In genomic region chr16:73166394-73166971, GRCh38 we compare ENCODE assay signal across 10 cellular contexts.
DNase-seq lines count a peak whose midpoint lies in the region; ATAC-seq and TF ChIP-seq lines count a peak whose summit lies in the region.
"Had no signal": no experiment of that assay in that cellular context is flagged by ENCODE, and none has a peak within 500 bp of the region (broad histone marks: within the 10 kb centered on the region; RNA-seq: fewer than 3 reads in every experiment).

No MANE protein-coding gene starts in this region.

- H3K4ac ChIP-seq in trophoblast cell (ENCODE audit: low read depth, low read length), result no peak overlapping the region

- no peak for DNase-seq in CD4-positive, CD25-positive, alpha-beta regulatory T cell
- DNase-seq in SKM-1 treated with dmso at 0.1 percent for 144 hours (lab: John Stamatoyannopoulos, UW; ENCODE audit: unreplicated experiment) (peak; percentile 34), left cardiac atrium (no peak), trophoblast cell (no peak), thyroid gland (no peak), middle frontal gyrus (ENCODE audit: extremely low spot score, low spot score) (no peak)
- no peak for DNase-seq in activated CD4-positive, alpha-beta memory T cell treated with anti-CD3 and anti-CD28 coated beads, Interleukin-2, amount 10 ng/mL, durations not matched to agents 7 days and 5 days
- DNase-seq: activated CD4-positive, alpha-beta T cell treated with anti-CD3 and anti-CD28 coated beads for 1 hour; activated naive CD4-positive, alpha-beta T cell treated with Interleukin-2 at 50 U/mL for 16 hours had no signal

- no peaks in the 10 kb centered on the region for H3K36me3 Mint-ChIP-seq in CD4-positive, CD25-positive, alpha-beta regulatory T cell
- H3K36me3 Mint-ChIP-seq in activated CD4-positive, alpha-beta memory T cell treated with anti-CD3 and anti-CD28 coated beads, Interleukin-2, amount 10 ng/mL, durations not matched to agents 7 days and 5 days (ENCODE audit: low read depth), result no peaks in the 10 kb centered on the region

- WGBS in trophoblast cell (ENCODE audit: extremely low coverage, insufficient coverage, insufficient read length), result no CpG with 5 or more reads among the region's 6 CpGs
- WGBS in thyroid gland, 2 donors, result 58 to 64% methylated on average over 6 of the region's 6 CpGs

- no peak for TF ChIP-seq POLR2A in thyroid gland (IDR thresholded peaks at IDR 0.05)

- no peaks in the 10 kb centered on the region for H3K27me3 ChIP-seq in CD4-positive, CD25-positive, alpha-beta regulatory T cell (ENCODE audit: control insufficient read depth, insufficient read depth, low read length)
- H3K27me3 ChIP-seq in trophoblast cell (ENCODE audit: insufficient read depth, low read length) (no peaks in the 10 kb centered on the region), thyroid gland (no peaks in the 10 kb centered on the region)

- H3K27ac ChIP-seq in CD4-positive, CD25-positive, alpha-beta regulatory T cell (ENCODE audit: insufficient read depth, low read length, poor library complexity, severe bottlenecking), result no peak overlapping the region
- H3K27ac ChIP-seq in trophoblast cell (ENCODE audit: low read depth, low read length) (no peak overlapping the region), thyroid gland (no peak overlapping the region)

- H2BK5ac ChIP-seq in trophoblast cell (ENCODE audit: low read depth, low read length, poor library complexity), result no peak overlapping the region

- H3K36me3 ChIP-seq in CD4-positive, CD25-positive, alpha-beta regulatory T cell (ENCODE audit: control insufficient read depth, insufficient read depth, low read length), result no peaks in the 10 kb centered on the region
- H3K36me3 ChIP-seq in trophoblast cell (ENCODE audit: control insufficient read depth in 1 of 2, insufficient read depth in 2 of 2, low read length in 2 of 2) (no peaks in the 10 kb centered on the region), thyroid gland (no peaks in the 10 kb centered on the region)

- H3K9me3 ChIP-seq in CD4-positive, CD25-positive, alpha-beta regulatory T cell (ENCODE audit: control insufficient read depth in 2 of 2, low read length in 2 of 2), result no peaks in the 10 kb centered on the region
- H3K9me3 ChIP-seq in trophoblast cell (ENCODE audit: insufficient read depth, low read depth, low read length), result no peaks in the 10 kb centered on the region
- no peaks in the 10 kb centered on the region for H3K9me3 ChIP-seq in thyroid gland

- peaks cover 6% of the 10 kb centered on the region for H3K27me3 Mint-ChIP-seq in CD4-positive, CD25-positive, alpha-beta regulatory T cell
- H3K27me3 Mint-ChIP-seq in activated CD4-positive, alpha-beta memory T cell treated with anti-CD3 and anti-CD28 coated beads, Interleukin-2, amount 10 ng/mL, durations not matched to agents 7 days and 5 days, result peaks cover 4% of the 10 kb centered on the region

- no peak overlapping the region for H3K18ac ChIP-seq in trophoblast cell (ENCODE audit: low read length)

- peaks cover 0 to 6% (median 0%) of the 10 kb centered on the region in 7 donors for H3K9me3 Mint-ChIP-seq in CD4-positive, CD25-positive, alpha-beta regulatory T cell
- no peaks in the 10 kb centered on the region for H3K9me3 Mint-ChIP-seq in activated CD4-positive, alpha-beta memory T cell treated with anti-CD3 and anti-CD28 coated beads, Interleukin-2, amount 10 ng/mL, durations not matched to agents 7 days and 5 days

- H2AFZ ChIP-seq in trophoblast cell (ENCODE audit: insufficient read depth, low read length, poor library complexity), result no peak overlapping the region

- H4K91ac ChIP-seq in trophoblast cell (ENCODE audit: low read depth, low read length), result no peak overlapping the region

- H3K9ac ChIP-seq in trophoblast cell (ENCODE audit: low read length), result peak overlapping the region; percentile 7

- peaks cover 2% of the 10 kb centered on the region for H3K79me1 ChIP-seq in trophoblast cell (ENCODE audit: low read length)

- no peak overlapping the region for H3K27ac Mint-ChIP-seq in CD4-positive, CD25-positive, alpha-beta regulatory T cell
- H3K27ac Mint-ChIP-seq in activated CD4-positive, alpha-beta memory T cell treated with anti-CD3 and anti-CD28 coated beads, Interleukin-2, amount 10 ng/mL, durations not matched to agents 7 days and 5 days, result no peak overlapping the region

- POLR2A ChIA-PET in activated CD4-positive, alpha-beta memory T cell treated with anti-CD3 and anti-CD28 coated beads, Interleukin-2, amount 10 ng/mL, durations not matched to agents 7 days and 5 days (lab: Charles Lee), result no interaction called here

- peak overlapping the region; percentile 24 for H3K4me3 ChIP-seq in CD4-positive, CD25-positive, alpha-beta regulatory T cell (ENCODE audit: low read depth, low read length)
- no peak overlapping the region for H3K4me3 ChIP-seq in trophoblast cell (ENCODE audit: low read depth, low read length)
- no peak overlapping the region for H3K4me3 ChIP-seq in thyroid gland (replicated peaks in 1 of 3)

- H4K8ac ChIP-seq in trophoblast cell (ENCODE audit: low read depth, low read length), result no peak overlapping the region

- no peak overlapping the region for H3K23ac ChIP-seq in trophoblast cell (ENCODE audit: low read length)

- H2AK5ac ChIP-seq in trophoblast cell (ENCODE audit: low read length), result no peak overlapping the region

- ATAC-seq in CD4-positive, CD25-positive, alpha-beta regulatory T cell (ENCODE audit: low read depth in 2 of 2), result no peak
- ATAC-seq in left cardiac atrium, result peak; percentile 47 to 57
- no peak for ATAC-seq in GM21723 (IDR thresholded peaks at IDR 0.05; ENCODE audit: unreplicated experiment)

- H3K4me2 ChIP-seq in trophoblast cell (ENCODE audit: low read length), result no peak overlapping the region

- no peak overlapping the region for H2BK12ac ChIP-seq in trophoblast cell (ENCODE audit: low read length)

- H2BK120ac ChIP-seq in trophoblast cell (ENCODE audit: insufficient read depth, low read length, poor library complexity), result no peak overlapping the region

- no peak for TF ChIP-seq CTCF in thyroid gland (IDR thresholded peaks at IDR 0.05)

- no peaks in the 10 kb centered on the region for H3K4me1 ChIP-seq in CD4-positive, CD25-positive, alpha-beta regulatory T cell (ENCODE audit: control insufficient read depth, insufficient read depth, low read length, poor library complexity, severe bottlenecking)
- H3K4me1 ChIP-seq in trophoblast cell (ENCODE audit: control insufficient read depth in 1 of 2, insufficient read depth in 2 of 2, low read length in 2 of 2) (peaks cover 3 to 11% of the 10 kb centered on the region in 2 experiments), thyroid gland (peaks cover 0 to 4% of the 10 kb centered on the region in 2 donors)

- intact Hi-C loops in left cardiac atrium (cut with DNase I), result loop anchor here in 1 of 2 donors (10.0 kb wide), 1 partner anchor 82 kb away; no protein-coding TSS in a partner anchor
- intact Hi-C loops in thyroid gland (cut with DNase I), result loop anchor here (10.0 kb wide), 1 partner anchor 332 kb away; no protein-coding TSS in a partner anchor

- no peak overlapping the region for H4K12ac ChIP-seq in trophoblast cell (ENCODE audit: low read depth, low read length)

- peak overlapping the region in 1 of 4 donors; percentile 2 for H3K4me3 Mint-ChIP-seq in CD4-positive, CD25-positive, alpha-beta regulatory T cell
- no peak overlapping the region for H3K4me3 Mint-ChIP-seq in activated CD4-positive, alpha-beta memory T cell treated with anti-CD3 and anti-CD28 coated beads, Interleukin-2, amount 10 ng/mL, durations not matched to agents 7 days and 5 days

- H3K4me1 Mint-ChIP-seq in CD4-positive, CD25-positive, alpha-beta regulatory T cell, result peaks cover 0 to 5% (median 5%) of the 10 kb centered on the region in 4 donors
- H3K4me1 Mint-ChIP-seq in activated CD4-positive, alpha-beta memory T cell treated with anti-CD3 and anti-CD28 coated beads, Interleukin-2, amount 10 ng/mL, durations not matched to agents 7 days and 5 days, result no peaks in the 10 kb centered on the region

- no peaks in the 10 kb centered on the region for H3K79me2 ChIP-seq in trophoblast cell (ENCODE audit: control insufficient read depth, insufficient read depth, low read length, poor library complexity)

- no peak overlapping the region for H3K14ac ChIP-seq in trophoblast cell (ENCODE audit: low read length)

- CTCF ChIA-PET in activated CD4-positive, alpha-beta memory T cell treated with anti-CD3 and anti-CD28 coated beads, Interleukin-2, amount 10 ng/mL, durations not matched to agents 7 days and 5 days (lab: Charles Lee), result no interaction called here

Comparison
In these comparisons a context has a peak if more than half of its experiments do, and no peak if none do; other contexts are left out.
1. ATAC-seq: peak in left cardiac atrium (2 of 2); none in CD4-positive, CD25-positive, alpha-beta regulatory T cell (0 of 2) and GM21723 (single experiment).